Comparison of ENCODE assay signal across 13 cellular contexts in genomic region chr7:88278881-88279280, GRCh38. TPM values are rescaled to one million over a fixed set of nuclear protein-coding genes. Genes with fewer than 3 reads are reported as not detected.
A peak's percentile ranks its signal among the peaks of the same experiment; 100 is the strongest.
DNase-seq lines count a peak whose midpoint lies in the region; ATAC-seq and TF ChIP-seq lines count a peak whose summit lies in the region.
"Had no signal": no experiment of that assay in that cellular context is flagged by ENCODE, and none has a peak within 500 bp of the region (broad histone marks: within the 10 kb centered on the region; RNA-seq: fewer than 3 reads in every experiment).

No MANE protein-coding gene starts in this region.

- H4K8ac ChIP-seq in mesendoderm (ENCODE audit: low read depth, low read length): no peak overlapping the region

- H3K4ac ChIP-seq in mesendoderm (ENCODE audit: low read depth, low read length): no peak overlapping the region

- H3K4me1 ChIP-seq in fibroblast of lung (ENCODE audit: control insufficient read depth, extremely low read depth, insufficient read depth, low read length) (no peaks in the 10 kb centered on the region), neural progenitor cell (peaks cover 4% of the 10 kb centered on the region), mesendoderm (ENCODE audit: control insufficient read depth, low read depth, low read length) (no peaks in the 10 kb centered on the region)

- no peaks in the 10 kb centered on the region for H3K79me1 ChIP-seq in mesendoderm (ENCODE audit: low read length)

- no peak overlapping the region for H4K5ac ChIP-seq in mesendoderm (ENCODE audit: low read length)

- H3K56ac ChIP-seq in mesendoderm (ENCODE audit: low read length): no peak overlapping the region

- no peaks in the 10 kb centered on the region for H3F3A ChIP-seq in neural progenitor cell (ENCODE audit: low read depth)

- CTCF ChIA-PET in activated CD4-positive, alpha-beta memory T cell treated with anti-CD3 and anti-CD28 coated beads, Interleukin-2, amount 10 ng/mL, durations not matched to agents 7 days and 5 days (lab: Charles Lee): no interaction called here

- no peak overlapping the region for H3K18ac ChIP-seq in mesendoderm (ENCODE audit: low read length)

- H3K79me2 ChIP-seq in fibroblast of lung (ENCODE audit: control insufficient read depth, insufficient read depth, low read length) (no peaks in the 10 kb centered on the region), neural progenitor cell (ENCODE audit: low read depth) (no peaks in the 10 kb centered on the region), mesendoderm (ENCODE audit: control insufficient read depth, insufficient read depth, low read length) (no peaks in the 10 kb centered on the region)

- H3K27me3 ChIP-seq in HL-60 (ENCODE audit: insufficient read depth, poor library complexity, severe bottlenecking): no peaks in the 10 kb centered on the region
- no peaks in the 10 kb centered on the region for H3K27me3 ChIP-seq in fibroblast of lung (ENCODE audit: control insufficient read depth, insufficient read depth, low read length)
- H3K27me3 ChIP-seq in neural progenitor cell: no peaks in the 10 kb centered on the region
- H3K27me3 ChIP-seq in mesendoderm (ENCODE audit: insufficient read depth, low read length, poor library complexity): no peaks in the 10 kb centered on the region

- H3K4me2 ChIP-seq in fibroblast of lung (ENCODE audit: extremely low read depth, insufficient read depth, low read length) (no peak overlapping the region), neural progenitor cell (no peak overlapping the region), mesendoderm (ENCODE audit: low read length) (no peak overlapping the region)

- TF ChIP-seq CTCF in HL-60 (IDR thresholded peaks at IDR 0.05; ENCODE audit: insufficient read depth, low read length): no peak
- no peak for TF ChIP-seq CTCF in fibroblast of lung (conservative IDR thresholded peaks at IDR 0.05 in 1 of 2, IDR thresholded peaks at IDR 0.05 in 1 of 2; ENCODE audit: low read depth in 1 of 2, low read length in 2 of 2)
- no peak for TF ChIP-seq CTCF in neural progenitor cell (IDR thresholded peaks at IDR 0.05)
- TF ChIP-seq CTCF in omental fat pad (IDR thresholded peaks at IDR 0.05): no peak

- ATAC-seq in omental fat pad (ENCODE audit: low FRiP score): no peak

- no peak overlapping the region for H2BK5ac ChIP-seq in mesendoderm (ENCODE audit: low read length)

- H3K9me3 ChIP-seq in fibroblast of lung (ENCODE audit: control insufficient read depth, insufficient read depth, low read depth, low read length) (no peaks in the 10 kb centered on the region), neural progenitor cell (ENCODE audit: low read depth) (no peaks in the 10 kb centered on the region)

- H3K36me3 ChIP-seq in fibroblast of lung (ENCODE audit: control insufficient read depth, insufficient read depth, low read length): no peaks in the 10 kb centered on the region
- H3K36me3 ChIP-seq in neural progenitor cell: no peaks in the 10 kb centered on the region
- H3K36me3 ChIP-seq in mesendoderm (ENCODE audit: control insufficient read depth, insufficient read depth, low read length): no peaks in the 10 kb centered on the region

- H3K36me3 Mint-ChIP-seq in neural progenitor cell: no peaks in the 10 kb centered on the region
- H3K36me3 Mint-ChIP-seq in activated CD4-positive, alpha-beta memory T cell treated with anti-CD3 and anti-CD28 coated beads, Interleukin-2, amount 10 ng/mL, durations not matched to agents 7 days and 5 days (ENCODE audit: low read depth): no peaks in the 10 kb centered on the region

- H3K4me3 ChIP-seq in HL-60 (replicated peaks; ENCODE audit: insufficient read depth, low read length) (no peak overlapping the region), fibroblast of lung (replicated peaks in 1 of 4; ENCODE audit: control extremely low read depth in 1 of 4, insufficient read depth in 1 of 4, low read depth in 3 of 4, low read length in 4 of 4) (no peak overlapping the region), neural progenitor cell (no peak overlapping the region), mesendoderm (ENCODE audit: low read length) (no peak overlapping the region)

- no peak overlapping the region for H2BK120ac ChIP-seq in mesendoderm (ENCODE audit: low read depth, low read length)

- H3K27ac ChIP-seq in HL-60 (replicated peaks) (no peak overlapping the region), fibroblast of lung (ENCODE audit: insufficient read depth, low read length) (no peak overlapping the region), neural progenitor cell (no peak overlapping the region), mesendoderm (ENCODE audit: low read depth, low read length) (no peak overlapping the region)

- no peak overlapping the region for H2AK5ac ChIP-seq in mesendoderm (ENCODE audit: low read length)

- H3K27ac Mint-ChIP-seq in neural progenitor cell: no peak overlapping the region
- no peak overlapping the region for H3K27ac Mint-ChIP-seq in activated CD4-positive, alpha-beta memory T cell treated with anti-CD3 and anti-CD28 coated beads, Interleukin-2, amount 10 ng/mL, durations not matched to agents 7 days and 5 days
- H3K27ac Mint-ChIP-seq: nephron progenitor cell had no signal

- H3K4me3 Mint-ChIP-seq in neural progenitor cell: no peak overlapping the region
- no peak overlapping the region for H3K4me3 Mint-ChIP-seq in activated CD4-positive, alpha-beta memory T cell treated with anti-CD3 and anti-CD28 coated beads, Interleukin-2, amount 10 ng/mL, durations not matched to agents 7 days and 5 days
- H3K4me3 Mint-ChIP-seq: nephron progenitor cell had no signal

- no peak overlapping the region for H3K23ac ChIP-seq in mesendoderm (ENCODE audit: low read length)

- DNase-seq in HL-60 (ENCODE audit: low read depth in 1 of 2, low spot score in 1 of 2): peak; percentile 53 to 72
- peak; percentile 82 for DNase-seq in SKM-1 treated with dmso at 0.1 percent for 144 hours (lab: John Stamatoyannopoulos, UW; ENCODE audit: unreplicated experiment)
- DNase-seq in fibroblast of lung (ENCODE audit: low read depth in 2 of 2): peak; percentile 1 to 27
- DNase-seq in neural progenitor cell (ENCODE audit: low spot score): no peak
- no peak for DNase-seq in omental fat pad (ENCODE audit: low spot score)
- DNase-seq in activated CD4-positive, alpha-beta memory T cell treated with anti-CD3 and anti-CD28 coated beads, Interleukin-2, amount 10 ng/mL, durations not matched to agents 7 days and 5 days: no peak
- DNase-seq in mesendoderm: no peak
- no peak for DNase-seq in activated CD4-positive, alpha-beta T cell treated with anti-CD3 and anti-CD28 coated beads, Interleukin-2, amount 50 U/mL, for 4 hours
- DNase-seq: C1 segment of cervical spinal cord; effector memory CD4-positive, alpha-beta T cell; NCI-H187 treated with DMSO at 0.1 percent for 48 hours; nephron progenitor cell; T-helper 9 cell had no signal

- WGBS in mesendoderm (ENCODE audit: extremely low coverage, insufficient coverage, low lambda C conversion rate): no CpG with 5 or more reads among the region's 1 CpG

- H2BK15ac ChIP-seq in mesendoderm (replicated peaks; ENCODE audit: low read depth): no peak overlapping the region

- no peaks in the 10 kb centered on the region for H3K27me3 Mint-ChIP-seq in neural progenitor cell (ENCODE audit: insufficient read depth, low read depth)
- H3K27me3 Mint-ChIP-seq in activated CD4-positive, alpha-beta memory T cell treated with anti-CD3 and anti-CD28 coated beads, Interleukin-2, amount 10 ng/mL, durations not matched to agents 7 days and 5 days: peaks cover 2% of the 10 kb centered on the region

- H3K9ac ChIP-seq in fibroblast of lung (ENCODE audit: insufficient read depth, low read length): no peak overlapping the region
- H3K9ac ChIP-seq in neural progenitor cell: no peak overlapping the region
- H3K9ac ChIP-seq in mesendoderm (ENCODE audit: low read length): no peak overlapping the region

- H3K9me3 Mint-ChIP-seq in neural progenitor cell: no peaks in the 10 kb centered on the region
- no peaks in the 10 kb centered on the region for H3K9me3 Mint-ChIP-seq in activated CD4-positive, alpha-beta memory T cell treated with anti-CD3 and anti-CD28 coated beads, Interleukin-2, amount 10 ng/mL, durations not matched to agents 7 days and 5 days
- H3K9me3 Mint-ChIP-seq: nephron progenitor cell had no signal

- H2AFZ ChIP-seq in fibroblast of lung (ENCODE audit: low read length): no peak overlapping the region
- H2AFZ ChIP-seq in neural progenitor cell (replicated peaks): peak overlapping the region; percentile 40

- peaks cover 12% of the 10 kb centered on the region for H3K4me1 Mint-ChIP-seq in neural progenitor cell
- H3K4me1 Mint-ChIP-seq in activated CD4-positive, alpha-beta memory T cell treated with anti-CD3 and anti-CD28 coated beads, Interleukin-2, amount 10 ng/mL, durations not matched to agents 7 days and 5 days: no peaks in the 10 kb centered on the region
- H3K4me1 Mint-ChIP-seq: nephron progenitor cell had no signal

- POLR2A ChIA-PET in activated CD4-positive, alpha-beta memory T cell treated with anti-CD3 and anti-CD28 coated beads, Interleukin-2, amount 10 ng/mL, durations not matched to agents 7 days and 5 days (lab: Charles Lee): no interaction called here

- no peaks in the 10 kb centered on the region for H4K20me1 ChIP-seq in fibroblast of lung (ENCODE audit: control insufficient read depth, extremely low read depth, insufficient read depth, low read length)
- no peaks in the 10 kb centered on the region for H4K20me1 ChIP-seq in neural progenitor cell (ENCODE audit: low read depth)

RNA-seq across cellular contexts. Expression of gene STEAP4, which starts 27.8 kb away (rescaled TPM):
- 0.26 and 0.99 TPM in 2 replicates for total RNA-seq in fibroblast of lung
- 0.88 and 0.94 TPM in 2 replicates for polyA plus RNA-seq in fibroblast of lung
- 0.55 and 0.66 TPM in 2 replicates for polyA plus RNA-seq in fibroblast of lung (2012)
- polyA minus RNA-seq in fibroblast of lung (ENCODE audit: low replicate concordance): 0.15 TPM in 1 of 2 replicates, not detected in the other
- total RNA-seq in neural progenitor cell (ENCODE audit: low replicate concordance): not detected in 2 replicates
- 100 to 1,000 TPM in 2 of 4 donors, 10 to 100 TPM in 2; 47.9 to 318 (median 110) TPM for total RNA-seq in omental fat pad
- total RNA-seq in activated CD4-positive, alpha-beta memory T cell treated with anti-CD3 and anti-CD28 coated beads, Interleukin-2, amount 10 ng/mL, durations not matched to agents 7 days and 5 days: not detected
- not detected for polyA plus RNA-seq in mesendoderm (2013, experiment 1 of 2)
- polyA plus RNA-seq in mesendoderm (2013, experiment 2 of 2): not detected

RNA-seq across cellular contexts. Expression of gene SRI, which starts 59.0 kb away (rescaled TPM):
- total RNA-seq in fibroblast of lung (75.1 and 76.3 TPM in 2 replicates), neural progenitor cell (ENCODE audit: low replicate concordance) (60.6 and 136 TPM in 2 replicates), omental fat pad (100 to 1,000 TPM in 1 of 4 donors, 10 to 100 TPM in 3; 67.5 to 102 (median 73.1) TPM)
- polyA plus RNA-seq in fibroblast of lung: 194 and 204 TPM in 2 replicates
- polyA plus RNA-seq in fibroblast of lung (2012): 156 and 169 TPM in 2 replicates
- polyA minus RNA-seq in fibroblast of lung (ENCODE audit: low replicate concordance): 46.4 and 56.8 TPM in 2 replicates
- total RNA-seq in activated CD4-positive, alpha-beta memory T cell treated with anti-CD3 and anti-CD28 coated beads, Interleukin-2, amount 10 ng/mL, durations not matched to agents 7 days and 5 days: 100 to 1,000 TPM; 168 to 177 TPM
- 111 TPM for polyA plus RNA-seq in mesendoderm (2013, experiment 1 of 2)
- 115 TPM for polyA plus RNA-seq in mesendoderm (2013, experiment 2 of 2)

Comparison
In these comparisons a context has a peak if more than half of its experiments do, and no peak if none do; other contexts are left out.
1. DNase-seq: peak in HL-60 (2 of 2), SKM-1 treated with dmso at 0.1 percent for 144 hours (single experiment) and fibroblast of lung (2 of 2); none in neural progenitor cell (single experiment), omental fat pad (single experiment), activated CD4-positive, alpha-beta memory T cell treated with anti-CD3 and anti-CD28 coated beads, Interleukin-2, amount 10 ng/mL, durations not matched to agents 7 days and 5 days (single experiment), mesendoderm (single experiment) and activated CD4-positive, alpha-beta T cell treated with anti-CD3 and anti-CD28 coated beads, Interleukin-2, amount 50 U/mL, for 4 hours (0 of 2).
2. RNA of gene STEAP4, which starts 27.8 kb away (total RNA-seq): 47.9 to 318 TPM in omental fat pad; 0.26 to 0.99 TPM in fibroblast of lung, not detected in neural progenitor cell and not detected in activated CD4-positive, alpha-beta memory T cell treated with anti-CD3 and anti-CD28 coated beads, Interleukin-2, amount 10 ng/mL, durations not matched to agents 7 days and 5 days; every median in the first group is over 10 times any median in the second.